Comparison of ENCODE assay signal across 15 cellular contexts in genomic region chr2:35160871-35161270, GRCh38.
A peak's percentile ranks its signal among the peaks of the same experiment; 100 is the strongest.
DNase-seq lines count a peak whose midpoint lies in the region; TF ChIP-seq lines count a peak whose summit lies in the region.
"Had no signal": no experiment of that assay in that cellular context is flagged by ENCODE, and none has a peak within 500 bp of the region (broad histone marks: within the 10 kb centered on the region; RNA-seq: fewer than 3 reads in every experiment).

No MANE protein-coding gene starts in this region.

- no peak overlapping the region for H3K9ac ChIP-seq in OCI-LY3 (ENCODE audit: low read length)
- H3K9ac ChIP-seq: BLaER1 treated with 17β-estradiol and CSF1 and Interleukin-3, amounts not matched to agents 10 nM and 100 nM had no signal

- no peaks in the 10 kb centered on the region for H3K9me3 ChIP-seq in OCI-LY3 (ENCODE audit: insufficient read depth, low read length)
- H3K9me3 ChIP-seq: BLaER1 treated with 17β-estradiol and CSF1 and Interleukin-3, amounts not matched to agents 10 nM and 100 nM had no signal

- H3K4me1 ChIP-seq in OCI-LY3 (ENCODE audit: low read length): peaks cover 2% of the 10 kb centered on the region; the same call in 1 of the 2 replicates
- H3K4me1 ChIP-seq: BLaER1 treated with 17β-estradiol and CSF1 and Interleukin-3, amounts not matched to agents 10 nM and 100 nM had no signal

- no peaks in the 10 kb centered on the region for H3K79me2 ChIP-seq in OCI-LY3 (ENCODE audit: low read length)

- H3K4me2 ChIP-seq in OCI-LY3 (ENCODE audit: low read length): no peak overlapping the region
- H3K4me2 ChIP-seq: BLaER1 treated with 17β-estradiol and CSF1 and Interleukin-3, amounts not matched to agents 10 nM and 100 nM had no signal

- H4K20me1 ChIP-seq in OCI-LY3 (ENCODE audit: insufficient read depth, low read length): no peaks in the 10 kb centered on the region
- H4K20me1 ChIP-seq: BLaER1 treated with 17β-estradiol and CSF1 and Interleukin-3, amounts not matched to agents 10 nM and 100 nM had no signal

- H3K4me3 ChIP-seq in OCI-LY3 (ENCODE audit: low read length): no peak overlapping the region
- H3K4me3 ChIP-seq: BLaER1 treated with 17β-estradiol and CSF1 and Interleukin-3, amounts not matched to agents 10 nM and 100 nM had no signal

- TF ChIP-seq CTCF in OCI-LY3 (IDR thresholded peaks at IDR 0.05; ENCODE audit: low read depth, low read length): no peak

- H3K27me3 ChIP-seq in OCI-LY3 (ENCODE audit: low read depth, low read length): no peaks in the 10 kb centered on the region
- H3K27me3 ChIP-seq: BLaER1 treated with 17β-estradiol and CSF1 and Interleukin-3, amounts not matched to agents 10 nM and 100 nM had no signal

- H2AFZ ChIP-seq in OCI-LY3 (ENCODE audit: low read depth, low read length): peak overlapping the region; percentile 41

- no peak overlapping the region for H3K27ac ChIP-seq in OCI-LY3 (ENCODE audit: low read length)
- H3K27ac ChIP-seq: BLaER1 treated with 17β-estradiol and CSF1 and Interleukin-3, amounts not matched to agents 10 nM and 100 nM had no signal

- peak; percentile 22 for DNase-seq in ELF-1 (ENCODE audit: low read depth, low spot score)
- peak; percentile 1 for DNase-seq in HuH-7.5 (ENCODE audit: low spot score)
- peak; percentile 10 for DNase-seq in iPS-NIHi7 (ENCODE audit: extremely low spot score)
- no peak for DNase-seq in NCI-H1105 (lab: John Stamatoyannopoulos, UW)
- DNase-seq in NCI-H1105 treated with DMSO at 0.1 percent for 48 hours (lab: John Stamatoyannopoulos, UW): no peak
- DNase-seq in EL: no peak
- DNase-seq: CD8-positive, alpha-beta memory T cell; COR-L47; DMS 273 treated with DMSO at 0.1 percent for 48 hours; DMS53; DND-41; GF-D8; HCEC 1CT had no signal

- H3K36me3 ChIP-seq in OCI-LY3 (replicated peaks; ENCODE audit: low read depth, low read length): no peaks in the 10 kb centered on the region
- H3K36me3 ChIP-seq: BLaER1 treated with 17β-estradiol and CSF1 and Interleukin-3, amounts not matched to agents 10 nM and 100 nM had no signal

Comparison
In these comparisons a context has a peak if more than half of its experiments do, and no peak if none do; other contexts are left out.
1. DNase-seq: peak in ELF-1 (single experiment), HuH-7.5 (single experiment) and iPS-NIHi7 (single experiment); none in NCI-H1105 (single experiment), NCI-H1105 treated with DMSO at 0.1 percent for 48 hours (single experiment) and EL (single experiment).